ENCODE assay signal across 12 cellular contexts in genomic region chr20:57560554-57561355, GRCh38. TPM values are rescaled to one million over a fixed set of nuclear protein-coding genes. Genes with fewer than 3 reads are reported as not detected.
DNase-seq lines count a peak whose midpoint lies in the region; ATAC-seq and TF ChIP-seq lines count a peak whose summit lies in the region.
"Had no signal": no experiment of that assay in that cellular context is flagged by ENCODE, and none has a peak within 500 bp of the region (broad histone marks: within the 10 kb centered on the region; RNA-seq: fewer than 3 reads in every experiment).

Gene PCK1, plus strand, starts transcription at chr20:57561110. Its CDS starts 302 bp downstream, at chr20:57561412.

- H3K9me2 ChIP-seq in GM23248 (ENCODE audit: insufficient read depth) = no peaks in the 10 kb centered on the region

- H3K36me3 ChIP-seq in GM23248 (ENCODE audit: low read depth) = no peaks in the 10 kb centered on the region
- no peaks in the 10 kb centered on the region for H3K36me3 ChIP-seq in psoas muscle (ENCODE audit: insufficient read depth in 1 of 2, low read depth in 1 of 2)
- H3K36me3 ChIP-seq in lower lobe of right lung = no peaks in the 10 kb centered on the region
- H3K36me3 ChIP-seq: prostate gland had no signal

- H3K4me2 ChIP-seq in GM23248 (ENCODE audit: unreplicated experiment) = no peak within 1 kb of the TSS

- no peaks in the 10 kb centered on the region for H3K79me2 ChIP-seq in GM23248 (ENCODE audit: insufficient read depth)

- DNase-seq in GM23248 (peak; percentile 17), OCI-M1 (lab: John Stamatoyannopoulos, UW) (peak; percentile 72), fibroblast of pulmonary artery (ENCODE audit: low read depth) (peak; percentile 6), psoas muscle (peak; percentile 47 to 71), hepatic stellate cell (ENCODE audit: low spot score) (no peak), lower lobe of right lung (no peak)
- DNase-seq in activated naive CD8-positive, alpha-beta T cell treated with anti-CD3 and anti-CD28 coated beads, Interleukin-2, amount 50 U/mL, for 24 hours = no peak
- DNase-seq: activated CD4-positive, alpha-beta T cell treated with anti-CD3 and anti-CD28 coated beads, Interleukin-2, amount 50 U/mL, for 1 hour; activated naive CD4-positive, alpha-beta T cell treated with anti-CD3 and anti-CD28 coated beads, Interleukin-2, amount 50 U/mL, for 16 hours; immature natural killer cell had no signal

- H3K4me3 Mint-ChIP-seq in activated naive CD8-positive, alpha-beta T cell treated with anti-CD3 and anti-CD28 coated beads, Interleukin-2, amount 50 U/mL, for 24 hours = no peak within 1 kb of the TSS
- H3K4me3 Mint-ChIP-seq: immature natural killer cell had no signal

- H3K27me3 Mint-ChIP-seq in activated naive CD8-positive, alpha-beta T cell treated with anti-CD3 and anti-CD28 coated beads, Interleukin-2, amount 50 U/mL, for 24 hours = peaks cover 15% of the 10 kb centered on the region

- H4K20me1 ChIP-seq in GM23248 (ENCODE audit: insufficient read depth) = no peaks in the 10 kb centered on the region

- H3K9me3 ChIP-seq in GM23248 (ENCODE audit: low read depth) (no peaks in the 10 kb centered on the region), psoas muscle (no peaks in the 10 kb centered on the region), lower lobe of right lung (no peaks in the 10 kb centered on the region)
- H3K9me3 ChIP-seq: prostate gland had no signal

- intact Hi-C loops in psoas muscle (cut with DNase I) (no loop called here), lower lobe of right lung (cut with DNase I) (no loop called here)

- H3K27me3 ChIP-seq in GM23248 (replicated peaks; ENCODE audit: insufficient read depth) (peaks cover 45% of the 10 kb centered on the region), psoas muscle (ENCODE audit: insufficient read depth in 3 of 3, low read length in 2 of 3) (peaks cover 0 to 44% (median 9%) of the 10 kb centered on the region in 3 donors), lower lobe of right lung (ENCODE audit: low read depth) (peaks cover 23% of the 10 kb centered on the region)

- no peaks in the 10 kb centered on the region for H3K36me3 Mint-ChIP-seq in activated naive CD8-positive, alpha-beta T cell treated with anti-CD3 and anti-CD28 coated beads, Interleukin-2, amount 50 U/mL, for 24 hours (ENCODE audit: low read depth)
- H3K36me3 Mint-ChIP-seq: immature natural killer cell had no signal

- H3K4me1 ChIP-seq in GM23248 (ENCODE audit: insufficient read depth) (no peaks in the 10 kb centered on the region), psoas muscle (no peaks in the 10 kb centered on the region), lower lobe of right lung (no peaks in the 10 kb centered on the region)
- H3K4me1 ChIP-seq: prostate gland had no signal

- H3K4me1 Mint-ChIP-seq in activated naive CD8-positive, alpha-beta T cell treated with anti-CD3 and anti-CD28 coated beads, Interleukin-2, amount 50 U/mL, for 24 hours = no peaks in the 10 kb centered on the region
- H3K4me1 Mint-ChIP-seq: immature natural killer cell had no signal

- no peaks in the 10 kb centered on the region for H3K9me3 Mint-ChIP-seq in activated naive CD8-positive, alpha-beta T cell treated with anti-CD3 and anti-CD28 coated beads, Interleukin-2, amount 50 U/mL, for 24 hours
- H3K9me3 Mint-ChIP-seq: immature natural killer cell had no signal

- no peaks in the 10 kb centered on the region for H3F3A ChIP-seq in GM23248 (ENCODE audit: insufficient read depth)

- WGBS in GM23248 (ENCODE audit: low coverage in 1 of 2, low lambda C conversion rate in 2 of 2, missing lambda C conversion rate in 2 of 2), 2 experiments = 48 to 50% methylated on average over 13 to 14 of the region's 14 CpGs
- WGBS in psoas muscle, 3 donors = 42 to 48% (median 44%) methylated on average over 14 of the region's 14 CpGs

- in situ Hi-C loops in GM23248 (cut with MboI) = no loop called here

- H3K9ac ChIP-seq in GM23248 = no peak within 1 kb of the TSS

- TF ChIP-seq CTCF in fibroblast of pulmonary artery (IDR thresholded peaks at IDR 0.05; ENCODE audit: low read length, missing control alignments) = no peak
- TF ChIP-seq CTCF in psoas muscle (IDR thresholded peaks at IDR 0.05) = no peak
- no peak for TF ChIP-seq CTCF in lower lobe of right lung (IDR thresholded peaks at IDR 0.05)

- H3K4me3 ChIP-seq in GM23248 (no peak within 1 kb of the TSS), fibroblast of pulmonary artery (replicated peaks; ENCODE audit: low read depth, low read length) (no peak within 1 kb of the TSS), psoas muscle (no peak within 1 kb of the TSS), lower lobe of right lung (no peak within 1 kb of the TSS)
- H3K4me3 ChIP-seq: prostate gland had no signal

- no peak within 1 kb of the TSS for H2AFZ ChIP-seq in GM23248

- ATAC-seq in psoas muscle = peak in 1 of 4 donors; percentile 40
- ATAC-seq in HG03432 (IDR thresholded peaks at IDR 0.05; ENCODE audit: unreplicated experiment) = no peak
- ATAC-seq in activated naive CD8-positive, alpha-beta T cell treated with anti-CD3 and anti-CD28 coated beads, Interleukin-2, amount 50 U/mL, for 24 hours = no peak
- ATAC-seq in lower lobe of right lung = no peak

- H3K27ac Mint-ChIP-seq in activated naive CD8-positive, alpha-beta T cell treated with anti-CD3 and anti-CD28 coated beads, Interleukin-2, amount 50 U/mL, for 24 hours = no peak within 1 kb of the TSS
- H3K27ac Mint-ChIP-seq: immature natural killer cell had no signal

- H3K27ac ChIP-seq in GM23248 = no peak within 1 kb of the TSS
- no peak within 1 kb of the TSS for H3K27ac ChIP-seq in psoas muscle
- no peak within 1 kb of the TSS for H3K27ac ChIP-seq in lower lobe of right lung
- H3K27ac ChIP-seq: prostate gland had no signal

RNA-seq across cellular contexts. Expression of gene PCK1, which starts in this region (rescaled TPM):
- not detected in 2 replicates for total RNA-seq in GM23248 (2014; rRNA removed; shearing (Covaris generic))
- polyA plus RNA-seq in GM23248 (2016; fragmentation: Nextera tagmentation; extraction: Ambion mirVana) (not detected in 2 replicates), psoas muscle (under 1 TPM; 0.24 to 0.81 (median 0.53) TPM)
- total RNA-seq in psoas muscle (under 1 TPM; 0.26 to 0.63 (median 0.38) TPM), lower lobe of right lung (not detected)
- polyA plus RNA-seq: immature natural killer cell had no signal

Comparison
In these comparisons a context has a peak if more than half of its experiments do, and no peak if none do; other contexts are left out.
1. Peak in DNase-seq in GM23248; RNA of the gene not detected or under 1 TPM.
2. Peak in DNase-seq in psoas muscle; RNA of the gene not detected or under 1 TPM.
3. DNase-seq: peak in OCI-M1 (single experiment) and fibroblast of pulmonary artery (single experiment); none in hepatic stellate cell (single experiment), activated naive CD8-positive, alpha-beta T cell treated with anti-CD3 and anti-CD28 coated beads, Interleukin-2, amount 50 U/mL, for 24 hours (single experiment) and lower lobe of right lung (single experiment).